16 cellular contexts compared by ENCODE assay signal in the genomic region with DNA sequence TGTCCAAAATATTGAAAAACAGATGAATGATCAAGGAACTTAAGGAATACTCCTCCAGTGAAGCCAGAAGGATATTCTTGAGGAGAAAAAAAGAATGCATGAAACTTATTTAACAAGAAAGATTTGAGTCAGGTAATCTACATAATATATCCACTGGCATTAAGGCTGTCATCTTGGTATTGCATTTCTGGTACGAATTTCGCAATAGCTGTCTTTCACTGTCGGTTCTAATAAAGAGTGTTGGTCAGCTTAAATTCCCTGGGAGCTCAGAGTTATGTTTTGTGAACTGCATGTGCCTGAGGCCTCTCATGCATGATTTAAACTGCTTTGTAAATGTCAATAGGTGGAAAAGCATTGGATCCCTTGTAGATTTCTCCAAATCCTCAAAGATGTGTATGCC.
DNase-seq lines count a peak whose midpoint lies in the region; ATAC-seq and TF ChIP-seq lines count a peak whose summit lies in the region.
"Had no signal": no experiment of that assay in that cellular context is flagged by ENCODE, and none has a peak within 500 bp of the region (broad histone marks: within the 10 kb centered on the region; RNA-seq: fewer than 3 reads in every experiment).

No MANE protein-coding gene starts in this region.

- H4K8ac ChIP-seq in IMR-90 (ENCODE audit: low read depth in 2 of 2, low read length in 2 of 2), result no peak overlapping the region

- H4K5ac ChIP-seq in IMR-90 (ENCODE audit: low read depth, low read length), result no peak overlapping the region

- H3K27ac ChIP-seq in IMR-90 (ENCODE audit: insufficient read depth, low read length), result no peak overlapping the region
- H3K27ac ChIP-seq: BLaER1 treated with 17β-estradiol and CSF1 and Interleukin-3, amounts not matched to agents 10 nM and 100 nM had no signal

- no peak overlapping the region for H2BK120ac ChIP-seq in IMR-90 (ENCODE audit: low read depth, low read length)

- H3K18ac ChIP-seq in IMR-90 (ENCODE audit: low read depth, low read length), result no peak overlapping the region

- H3K4ac ChIP-seq in IMR-90 (ENCODE audit: low read depth, low read length), result no peak overlapping the region

- H4K91ac ChIP-seq in IMR-90 (ENCODE audit: insufficient read depth, low read depth, low read length), result no peak overlapping the region

- no peak overlapping the region for H2AK9ac ChIP-seq in IMR-90 (replicated peaks; ENCODE audit: low read depth, low read length, poor library complexity)

- POLR2A ChIA-PET in IMR-90 (lab: Charles Lee; ENCODE audit: unreplicated experiment), result no interaction called here

- H3K27me3 ChIP-seq in IMR-90 (ENCODE audit: control insufficient read depth, insufficient read depth, low read length) (no peaks in the 10 kb centered on the region), adipocyte (replicated peaks; ENCODE audit: control insufficient read depth, insufficient read depth, low read length) (no peaks in the 10 kb centered on the region)
- H3K27me3 ChIP-seq: BLaER1 treated with 17β-estradiol and CSF1 and Interleukin-3, amounts not matched to agents 10 nM and 100 nM had no signal

- CTCF ChIA-PET in IMR-90 (lab: Yijun Ruan, JAX), result no interaction called here

- TF ChIP-seq CTCF in IMR-90 (conservative IDR thresholded peaks at IDR 0.05; ENCODE audit: low read depth, low read length) (no peak), retinal pigment epithelial cell (conservative IDR thresholded peaks at IDR 0.05; ENCODE audit: low read depth, low read length) (no peak)

- H3K36me3 ChIP-seq in IMR-90 (ENCODE audit: control insufficient read depth, insufficient read depth, low read length) (no peaks in the 10 kb centered on the region), adipocyte (ENCODE audit: control insufficient read depth, insufficient read depth, low read length, severe bottlenecking) (no peaks in the 10 kb centered on the region)

- no peak overlapping the region for H3K9ac ChIP-seq in IMR-90 (ENCODE audit: low read depth, low read length)
- H3K9ac ChIP-seq in adipocyte (ENCODE audit: low read length), result no peak overlapping the region
- H3K9ac ChIP-seq: BLaER1 treated with 17β-estradiol and CSF1 and Interleukin-3, amounts not matched to agents 10 nM and 100 nM had no signal

- in situ Hi-C loops in IMR-90 (cut with MboI; ENCODE audit: low sequenced_read_pairs), result no loop called here

- no peak for ATAC-seq in IMR-90 (ENCODE audit: low read depth)
- ATAC-seq in HG02623 (IDR thresholded peaks at IDR 0.05; ENCODE audit: unreplicated experiment), result no peak
- ATAC-seq: HCT116 had no signal

- TF ChIP-seq POLR2A in IMR-90 (IDR thresholded peaks at IDR 0.05; ENCODE audit: low read depth, low read length), result no peak

- H3K4me3 ChIP-seq in IMR-90 (ENCODE audit: insufficient read depth, low read depth, low read length) (no peak overlapping the region), adipocyte (ENCODE audit: low read length) (no peak overlapping the region), retinal pigment epithelial cell (ENCODE audit: low read length) (no peak overlapping the region)
- H3K4me3 ChIP-seq: BLaER1 treated with 17β-estradiol and CSF1 and Interleukin-3, amounts not matched to agents 10 nM and 100 nM had no signal

- H3K4me1 ChIP-seq in IMR-90 (ENCODE audit: control insufficient read depth, insufficient read depth, low read length) (no peaks in the 10 kb centered on the region), adipocyte (ENCODE audit: control insufficient read depth, insufficient read depth, low read length) (peaks cover 18% of the 10 kb centered on the region)

- H4K20me1 ChIP-seq in IMR-90 (ENCODE audit: insufficient read depth, low read length), result no peaks in the 10 kb centered on the region
- H4K20me1 ChIP-seq: BLaER1 treated with 17β-estradiol and CSF1 and Interleukin-3, amounts not matched to agents 10 nM and 100 nM had no signal

- no peak overlapping the region for H3K56ac ChIP-seq in IMR-90 (ENCODE audit: extremely low read depth, insufficient read depth, low read length)

- no peaks in the 10 kb centered on the region for H3K9me3 ChIP-seq in IMR-90 (ENCODE audit: control insufficient read depth, insufficient read depth, low read length)
- no peaks in the 10 kb centered on the region for H3K9me3 ChIP-seq in adipocyte (ENCODE audit: control insufficient read depth, low read length)
- H3K9me3 ChIP-seq: BLaER1 treated with 17β-estradiol and CSF1 and Interleukin-3, amounts not matched to agents 10 nM and 100 nM had no signal

- no peak overlapping the region for H2BK20ac ChIP-seq in IMR-90 (ENCODE audit: low read depth, low read length)

- H3K14ac ChIP-seq in IMR-90 (replicated peaks; ENCODE audit: low read depth, low read length), result no peak overlapping the region

- H2AFZ ChIP-seq in IMR-90 (replicated peaks; ENCODE audit: low read length, poor library complexity), result no peak overlapping the region

- H2BK15ac ChIP-seq in IMR-90 (ENCODE audit: low read depth, low read length), result no peak overlapping the region

- H3K79me1 ChIP-seq in IMR-90 (ENCODE audit: low read depth in 1 of 2, low read length in 2 of 2), result no peaks in the 10 kb centered on the region

- dilution Hi-C loops in IMR-90 (cut with HindIII; ENCODE audit: low sequenced_read_pairs, unreplicated experiment), result no loop called here

- WGBS in IMR-90 (ENCODE audit: extremely low coverage in 2 of 2, insufficient read length in 1 of 2), 2 experiments, result 80% methylated on average over 1 of the region's 3 CpGs; no CpG with 5 or more reads in 1 of the 2 experiments

- no peaks in the 10 kb centered on the region for H3K9me1 ChIP-seq in IMR-90 (ENCODE audit: insufficient read depth, low read length)

- H2AK5ac ChIP-seq in IMR-90 (ENCODE audit: low read depth, low read length), result no peak overlapping the region

- DNase-seq in IMR-90 (no peak), adipocyte (ENCODE audit: low read depth) (peak; percentile 92), fibroblast of the conjunctiva (ENCODE audit: low read depth) (peak; percentile 20), retinal pigment epithelial cell (ENCODE audit: low read depth) (peak; percentile 83), SIG-M5 (lab: John Stamatoyannopoulos, UW) (no peak), cerebellum (ENCODE audit: low spot score) (no peak)
- DNase-seq in stimulated activated naive CD4-positive, alpha-beta T cell (lab: John Stamatoyannopoulos, UW), result no peak
- DNase-seq: DMS 273 treated with DMSO at 0.1 percent for 48 hours, KG1, NCI-H1105 treated with DMSO at 0.1 percent for 48 hours, NCI-H187 treated with DMSO at 0.1 percent for 48 hours, NCI-H524, SHP77 had no signal

- no peak overlapping the region for H3K23ac ChIP-seq in IMR-90 (ENCODE audit: low read depth, low read length)

- intact Hi-C loops in IMR-90 (cut with micrococcal nuclease), result no loop called here

- no TSS peak for BruUV-seq in IMR-90 (replicated peaks; lab: Mats Ljungman, UMichigan)

- TF ChIP-seq RAD21 in IMR-90 (IDR thresholded peaks at IDR 0.05; ENCODE audit: low read length), result no peak

- H3K4me2 ChIP-seq in IMR-90 (ENCODE audit: low read depth, low read length), result no peak overlapping the region

- no peak overlapping the region for H2BK5ac ChIP-seq in IMR-90 (ENCODE audit: low read depth, low read length, poor library complexity, severe bottlenecking)

TF ChIP-seq in IMR-90, 13 proteins besides CTCF, POLR2A, EP300 and RAD21:
- TF ChIP-seq CEBPB (IDR thresholded peaks at IDR 0.05; ENCODE audit: low read depth, low read length), result peak; percentile 88
- no peak for TF ChIP-seq MAZ (IDR thresholded peaks at IDR 0.05; ENCODE audit: borderline replicate concordance, low read depth, low read length)

Comparison
In these comparisons a context has a peak if more than half of its experiments do, and no peak if none do; other contexts are left out.
1. DNase-seq: peak in adipocyte (single experiment), fibroblast of the conjunctiva (single experiment) and retinal pigment epithelial cell (single experiment); none in IMR-90 (single experiment), SIG-M5 (single experiment), stimulated activated naive CD4-positive, alpha-beta T cell (0 of 6) and cerebellum (single experiment).